In genomic region chr4:112172180-112172579, GRCh38 we compare ENCODE assay signal across 14 cellular contexts. TPM values are rescaled to one million over a fixed set of nuclear protein-coding genes. Genes with fewer than 3 reads are reported as not detected.
DNase-seq lines count a peak whose midpoint lies in the region; ATAC-seq and TF ChIP-seq lines count a peak whose summit lies in the region.
"Had no signal": no experiment of that assay in that cellular context is flagged by ENCODE, and none has a peak within 500 bp of the region (broad histone marks: within the 10 kb centered on the region; RNA-seq: fewer than 3 reads in every experiment).

No MANE protein-coding gene starts in this region.

- no peak overlapping the region for H3K23ac ChIP-seq in H9 (ENCODE audit: insufficient read length, low read depth, low read length)

- no peak overlapping the region for H3K9ac ChIP-seq in H9 (ENCODE audit: extremely low read depth, insufficient read length, low read length)

- CTCF ChIA-PET in activated CD8-positive, alpha-beta T cell treated with anti-CD3 and anti-CD28 coated beads for 36 hours (lab: Charles Lee), result no interaction called here
- CTCF ChIA-PET in activated CD8-positive, alpha-beta T cell treated with anti-CD3 and anti-CD28 coated beads, Interleukin-2, amount 10 ng/mL, durations not matched to agents 7 days and 5 days (lab: Charles Lee), result interaction anchor here (0.9 kb wide), 1 partner anchor 73 kb away, joined by 5 read pairs; no protein-coding TSS in a partner anchor

- no peak overlapping the region for H2AK5ac ChIP-seq in H9 (ENCODE audit: insufficient read length, low read length)

- H3K4me1 ChIP-seq in H9 (ENCODE audit: insufficient read depth, low read length), result no peaks in the 10 kb centered on the region

- H2BK5ac ChIP-seq in H9 (ENCODE audit: insufficient read length, low read length), result no peak overlapping the region

- no peaks in the 10 kb centered on the region for H3K79me2 ChIP-seq in H9 (ENCODE audit: insufficient read depth, low read length)

- no peak overlapping the region for H4K5ac ChIP-seq in H9 (ENCODE audit: insufficient read length, low read depth, low read length)

- no peak for TF ChIP-seq CTCF in activated CD8-positive, alpha-beta T cell treated with anti-CD3 and anti-CD28 coated beads for 36 hours (IDR thresholded peaks at IDR 0.05)
- no peak for TF ChIP-seq CTCF in H9 (conservative IDR thresholded peaks at IDR 0.05)

- no peak overlapping the region for H3K18ac ChIP-seq in H9 (ENCODE audit: insufficient read length, low read depth, low read length)

- H3K23me2 ChIP-seq in H9 (ENCODE audit: insufficient read length, low read depth, low read length, poor library complexity, severe bottlenecking), result no peaks in the 10 kb centered on the region

- peak; percentile 43 for ATAC-seq in activated CD8-positive, alpha-beta T cell treated with anti-CD3 and anti-CD28 coated beads for 36 hours
- no peak for ATAC-seq in activated CD8-positive, alpha-beta T cell treated with anti-CD3 and anti-CD28 coated beads, Interleukin-2, amount 10 ng/mL, durations not matched to agents 7 days and 5 days
- ATAC-seq in GM21515 (IDR thresholded peaks at IDR 0.05; ENCODE audit: unreplicated experiment) (peak; percentile 65), HG03108 (IDR thresholded peaks at IDR 0.05; ENCODE audit: unreplicated experiment) (peak; percentile 48), left cardiac atrium (no peak)
- peak; percentile 72 for ATAC-seq in stimulated activated naive CD8-positive, alpha-beta T cell treated with anti-CD3 and anti-CD28 coated beads, Interleukin-15, amount 100 ng/mL, for 72 hours
- ATAC-seq: SK-N-SH treated with all-trans-retinoic acid at 6 μM for 48 hours had no signal

- WGBS in H9 (ENCODE audit: extremely low coverage, insufficient read length, low lambda C conversion rate), result no CpG with 5 or more reads among the region's 1 CpG

- H2BK15ac ChIP-seq in H9 (ENCODE audit: low read depth, low read length), result no peak overlapping the region

- H2BK12ac ChIP-seq in H9 (ENCODE audit: insufficient read length, low read depth, low read length), result no peak overlapping the region

- H2AFZ ChIP-seq in H9 (ENCODE audit: low read length), result no peak overlapping the region

- H3K14ac ChIP-seq in H9 (ENCODE audit: insufficient read depth, low read length), result no peak overlapping the region

- H3K4me1 Mint-ChIP-seq in activated CD8-positive, alpha-beta T cell treated with anti-CD3 and anti-CD28 coated beads for 36 hours (ENCODE audit: low read depth), result peaks cover 52% of the 10 kb centered on the region
- H3K4me1 Mint-ChIP-seq in activated CD8-positive, alpha-beta T cell treated with anti-CD3 and anti-CD28 coated beads, Interleukin-2, amount 10 ng/mL, durations not matched to agents 7 days and 5 days (ENCODE audit: low read depth), result peaks cover 36% of the 10 kb centered on the region
- H3K4me1 Mint-ChIP-seq in stimulated activated naive CD8-positive, alpha-beta T cell treated with anti-CD3 and anti-CD28 coated beads, Interleukin-15, amount 100 ng/mL, for 72 hours, result peaks cover 86% of the 10 kb centered on the region
- no peaks in the 10 kb centered on the region for H3K4me1 Mint-ChIP-seq in H9

- H3K9me3 ChIP-seq in H9 (ENCODE audit: control insufficient read depth, low read depth, low read length), result no peaks in the 10 kb centered on the region

- H3K36me3 Mint-ChIP-seq in activated CD8-positive, alpha-beta T cell treated with anti-CD3 and anti-CD28 coated beads for 36 hours (ENCODE audit: low read depth), result peaks cover 26% of the 10 kb centered on the region
- peaks cover 6% of the 10 kb centered on the region for H3K36me3 Mint-ChIP-seq in activated CD8-positive, alpha-beta T cell treated with anti-CD3 and anti-CD28 coated beads, Interleukin-2, amount 10 ng/mL, durations not matched to agents 7 days and 5 days (ENCODE audit: low read depth)
- no peaks in the 10 kb centered on the region for H3K36me3 Mint-ChIP-seq in H9 (ENCODE audit: insufficient read depth in 1 of 3, low read depth in 3 of 3)

- intact Hi-C loops in activated CD8-positive, alpha-beta T cell treated with anti-CD3 and anti-CD28 coated beads for 36 hours (cut with micrococcal nuclease), result loop anchor here (10.0 kb wide), 1 partner anchor 57 kb away; no protein-coding TSS in a partner anchor
- intact Hi-C loops in left cardiac atrium (cut with DNase I), result no loop called here

- H3K27me3 Mint-ChIP-seq in activated CD8-positive, alpha-beta T cell treated with anti-CD3 and anti-CD28 coated beads for 36 hours, result no peaks in the 10 kb centered on the region
- H3K27me3 Mint-ChIP-seq in activated CD8-positive, alpha-beta T cell treated with anti-CD3 and anti-CD28 coated beads, Interleukin-2, amount 10 ng/mL, durations not matched to agents 7 days and 5 days (ENCODE audit: low read depth), result no peaks in the 10 kb centered on the region
- H3K27me3 Mint-ChIP-seq in stimulated activated naive CD8-positive, alpha-beta T cell treated with anti-CD3 and anti-CD28 coated beads, Interleukin-15, amount 100 ng/mL, for 72 hours, result no peaks in the 10 kb centered on the region
- H3K27me3 Mint-ChIP-seq in H9 (ENCODE audit: low read depth), result no peaks in the 10 kb centered on the region
- H3K27me3 Mint-ChIP-seq: natural killer cell treated with Interleukin-12 subunit alpha and Interleukin-12 subunit beta and Interleukin-15 and Interleukin-18, amount 100 ng/mL, for 72 hours had no signal

- H3K4me3 Mint-ChIP-seq in activated CD8-positive, alpha-beta T cell treated with anti-CD3 and anti-CD28 coated beads for 36 hours, result no peak overlapping the region
- no peak overlapping the region for H3K4me3 Mint-ChIP-seq in activated CD8-positive, alpha-beta T cell treated with anti-CD3 and anti-CD28 coated beads, Interleukin-2, amount 10 ng/mL, durations not matched to agents 7 days and 5 days
- H3K4me3 Mint-ChIP-seq in stimulated activated naive CD8-positive, alpha-beta T cell treated with anti-CD3 and anti-CD28 coated beads, Interleukin-15, amount 100 ng/mL, for 72 hours, result no peak overlapping the region
- H3K4me3 Mint-ChIP-seq in H9, result no peak overlapping the region
- H3K4me3 Mint-ChIP-seq: natural killer cell treated with Interleukin-12 subunit alpha and Interleukin-12 subunit beta and Interleukin-15 and Interleukin-18, amount 100 ng/mL, for 72 hours had no signal

- H4K20me1 ChIP-seq in H9 (ENCODE audit: control insufficient read depth, insufficient read depth, insufficient read length), result no peaks in the 10 kb centered on the region

- no peak overlapping the region for H4K91ac ChIP-seq in H9 (ENCODE audit: insufficient read length, low read depth, low read length)

- DNase-seq in activated CD8-positive, alpha-beta T cell treated with anti-CD3 and anti-CD28 coated beads for 36 hours, result no peak
- DNase-seq in activated CD8-positive, alpha-beta T cell treated with anti-CD3 and anti-CD28 coated beads, Interleukin-2, amount 10 ng/mL, durations not matched to agents 7 days and 5 days, result no peak
- DNase-seq in stimulated activated naive CD8-positive, alpha-beta T cell treated with anti-CD3 and anti-CD28 coated beads, Interleukin-15, amount 100 ng/mL, for 72 hours, result no peak
- no peak for DNase-seq in H9
- DNase-seq in left cardiac atrium, result no peak
- DNase-seq in caudate nucleus (lab: John Stamatoyannopoulos, UW), result no peak
- DNase-seq: 8988T; activated CD4-positive, alpha-beta T cell treated with anti-CD3 and anti-CD28 coated beads, Interleukin-2, amount 50 U/mL, for 48 hours; left colon; NCI-H1092 treated with DMSO at 0.1 percent for 48 hours had no signal

- H3T11ph ChIP-seq in H9 (ENCODE audit: low read length), result no peak overlapping the region

- no peak overlapping the region for H3K4me2 ChIP-seq in H9 (ENCODE audit: insufficient read depth, insufficient read length, low read length)

- H3K27ac Mint-ChIP-seq in activated CD8-positive, alpha-beta T cell treated with anti-CD3 and anti-CD28 coated beads for 36 hours, result no peak overlapping the region
- no peak overlapping the region for H3K27ac Mint-ChIP-seq in activated CD8-positive, alpha-beta T cell treated with anti-CD3 and anti-CD28 coated beads, Interleukin-2, amount 10 ng/mL, durations not matched to agents 7 days and 5 days
- no peak overlapping the region for H3K27ac Mint-ChIP-seq in stimulated activated naive CD8-positive, alpha-beta T cell treated with anti-CD3 and anti-CD28 coated beads, Interleukin-15, amount 100 ng/mL, for 72 hours
- no peak overlapping the region for H3K27ac Mint-ChIP-seq in H9
- H3K27ac Mint-ChIP-seq: natural killer cell treated with Interleukin-12 subunit alpha and Interleukin-12 subunit beta and Interleukin-15 and Interleukin-18, amount 100 ng/mL, for 72 hours had no signal

- H3K56ac ChIP-seq in H9 (ENCODE audit: insufficient read length, low read depth, low read length), result no peak overlapping the region

- no peak overlapping the region for H2BK120ac ChIP-seq in H9 (ENCODE audit: low read depth, low read length, poor library complexity, severe bottlenecking)

- H3K4ac ChIP-seq in H9 (ENCODE audit: low read depth, low read length), result no peak overlapping the region

- H3K9me3 Mint-ChIP-seq in activated CD8-positive, alpha-beta T cell treated with anti-CD3 and anti-CD28 coated beads for 36 hours, result no peaks in the 10 kb centered on the region
- no peaks in the 10 kb centered on the region for H3K9me3 Mint-ChIP-seq in activated CD8-positive, alpha-beta T cell treated with anti-CD3 and anti-CD28 coated beads, Interleukin-2, amount 10 ng/mL, durations not matched to agents 7 days and 5 days (ENCODE audit: insufficient read depth)
- no peaks in the 10 kb centered on the region for H3K9me3 Mint-ChIP-seq in stimulated activated naive CD8-positive, alpha-beta T cell treated with anti-CD3 and anti-CD28 coated beads, Interleukin-15, amount 100 ng/mL, for 72 hours
- H3K9me3 Mint-ChIP-seq in H9, result no peaks in the 10 kb centered on the region
- H3K9me3 Mint-ChIP-seq: natural killer cell treated with Interleukin-12 subunit alpha and Interleukin-12 subunit beta and Interleukin-15 and Interleukin-18, amount 100 ng/mL, for 72 hours had no signal

- H2BK20ac ChIP-seq in H9 (ENCODE audit: low read depth, low read length, poor library complexity, severe bottlenecking), result no peak overlapping the region

- POLR2A ChIA-PET in activated CD8-positive, alpha-beta T cell treated with anti-CD3 and anti-CD28 coated beads for 36 hours (lab: Charles Lee), result interaction anchor here (1.0 kb wide), 1 partner anchor 53 kb away, joined by 4 read pairs; no protein-coding TSS in a partner anchor
- POLR2A ChIA-PET in activated CD8-positive, alpha-beta T cell treated with anti-CD3 and anti-CD28 coated beads, Interleukin-2, amount 10 ng/mL, durations not matched to agents 7 days and 5 days (lab: Charles Lee), result interaction anchor here (1.2 kb wide), 1 partner anchor 10 kb away, joined by 3 read pairs; no protein-coding TSS in a partner anchor

- H3K27me3 ChIP-seq in H9 (ENCODE audit: insufficient read depth, low read length), result no peaks in the 10 kb centered on the region

- no peaks in the 10 kb centered on the region for H3K79me1 ChIP-seq in H9 (ENCODE audit: insufficient read depth, low read depth, low read length, poor library complexity, severe bottlenecking)

- no peak overlapping the region for H4K8ac ChIP-seq in H9 (replicated peaks; ENCODE audit: insufficient read length, low read depth, low read length)

- no peak overlapping the region for H3K27ac ChIP-seq in H9 (ENCODE audit: insufficient read length, low read depth, low read length)
- no peak overlapping the region for H3K27ac ChIP-seq in caudate nucleus (ENCODE audit: low read depth, low read length)

RNA-seq across cellular contexts. Expression of gene FAM241A, which starts 26.9 kb away (rescaled TPM):
- 1 to 10 TPM; 4.1 to 4.5 TPM for total RNA-seq in activated CD8-positive, alpha-beta T cell treated with anti-CD3 and anti-CD28 coated beads for 36 hours
- 1 to 10 TPM; 1.2 to 1.3 TPM for total RNA-seq in activated CD8-positive, alpha-beta T cell treated with anti-CD3 and anti-CD28 coated beads, Interleukin-2, amount 10 ng/mL, durations not matched to agents 7 days and 5 days
- 0.09 and 0.13 TPM in 2 replicates for total RNA-seq in H9 (2021)
- 1 to 10 TPM; 5.0 to 7.7 TPM for total RNA-seq in left cardiac atrium

RNA-seq across cellular contexts. Expression of gene AP1AR, which starts 59.4 kb away (rescaled TPM):
- total RNA-seq in activated CD8-positive, alpha-beta T cell treated with anti-CD3 and anti-CD28 coated beads for 36 hours, result 10 to 100 TPM; 15.5 to 17.7 TPM
- total RNA-seq in activated CD8-positive, alpha-beta T cell treated with anti-CD3 and anti-CD28 coated beads, Interleukin-2, amount 10 ng/mL, durations not matched to agents 7 days and 5 days, result 10 to 100 TPM; 10.9 to 13.0 TPM
- total RNA-seq in H9 (2021) (23.5 and 24.2 TPM in 2 replicates), left cardiac atrium (10 to 100 TPM in 1 of 2 donors, 1 to 10 TPM in 1; 9.6 to 13.6 TPM)

Comparison
In these comparisons a context has a peak if more than half of its experiments do, and no peak if none do; other contexts are left out.
1. ATAC-seq: peak in activated CD8-positive, alpha-beta T cell treated with anti-CD3 and anti-CD28 coated beads for 36 hours (single experiment), GM21515 (single experiment), HG03108 (single experiment) and stimulated activated naive CD8-positive, alpha-beta T cell treated with anti-CD3 and anti-CD28 coated beads, Interleukin-15, amount 100 ng/mL, for 72 hours (single experiment); none in activated CD8-positive, alpha-beta T cell treated with anti-CD3 and anti-CD28 coated beads, Interleukin-2, amount 10 ng/mL, durations not matched to agents 7 days and 5 days (single experiment) and left cardiac atrium (0 of 2).